ENCODE assay signal across 8 cellular contexts in the genomic region with DNA sequence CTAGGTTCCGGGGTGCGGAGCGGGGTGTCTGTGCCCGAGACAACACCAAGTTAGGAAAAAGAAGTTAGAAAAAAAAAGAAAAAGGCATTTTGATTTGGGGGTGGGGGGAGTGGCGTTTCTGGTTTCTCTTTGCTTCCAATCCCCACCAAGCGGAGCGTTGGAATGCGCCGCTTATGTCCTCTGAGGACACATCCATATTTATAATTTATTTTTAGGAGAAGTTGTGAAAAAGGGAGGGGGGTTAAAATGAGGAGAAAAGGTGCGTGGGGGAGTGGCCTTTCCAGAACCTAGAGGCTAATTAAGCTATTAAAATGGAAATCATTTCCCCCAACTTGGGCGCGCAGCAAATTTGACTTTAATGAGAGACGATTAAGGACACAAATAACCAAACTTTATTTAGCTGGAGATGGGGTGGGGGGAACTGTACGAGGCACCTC.
A peak's percentile ranks its signal among the peaks of the same experiment; 100 is the strongest.
DNase-seq lines count a peak whose midpoint lies in the region; ATAC-seq lines count a peak whose summit lies in the region.

No MANE protein-coding gene starts in this region.

- H3K4me1 ChIP-seq in iPS-15b (ENCODE audit: control insufficient read depth, insufficient read depth, low read length): peaks cover 27% of the 10 kb centered on the region

- peak; percentile 53 for DNase-seq in DMS 273 (lab: John Stamatoyannopoulos, UW; ENCODE audit: unreplicated experiment)
- no peak for DNase-seq in DMS 273 treated with DMSO at 0.1 percent for 48 hours (lab: John Stamatoyannopoulos, UW)
- DNase-seq in activated T-helper 1 cell treated with anti-CD3 and anti-CD28 coated beads, Interleukin-12 subunit alpha, Interleukin-12 subunit beta, Interleukin-2, Interleukin-4 antibody, amounts not matched to agents 30 ng/mL and 10 ng/mL and 1 ng/mL, durations not matched to agents 14 hours and 24 hours and 36 hours (ENCODE audit: low spot score): no peak

- H3K36me3 ChIP-seq in iPS-15b (ENCODE audit: control insufficient read depth, insufficient read depth, low read length): no peaks in the 10 kb centered on the region

- H3K27ac Mint-ChIP-seq in activated T-helper 1 cell treated with anti-CD3 and anti-CD28 coated beads, Interleukin-12 subunit alpha, Interleukin-12 subunit beta, Interleukin-2, Interleukin-4 antibody, amounts not matched to agents 30 ng/mL and 10 ng/mL and 1 ng/mL, durations not matched to agents 14 hours and 24 hours and 36 hours: no peak overlapping the region
- H3K27ac Mint-ChIP-seq in stimulated activated memory B cell treated with anti-CD40 and anti-IgM and Interleukin-4, amounts not matched to agents 10 μg/mL and 1 μg/mL and 100 μg/mL, for 72 hours: peak overlapping the region; percentile 51

- peaks cover 38% of the 10 kb centered on the region for H3K27me3 Mint-ChIP-seq in activated T-helper 1 cell treated with anti-CD3 and anti-CD28 coated beads, Interleukin-12 subunit alpha, Interleukin-12 subunit beta, Interleukin-2, Interleukin-4 antibody, amounts not matched to agents 30 ng/mL and 10 ng/mL and 1 ng/mL, durations not matched to agents 14 hours and 24 hours and 36 hours (ENCODE audit: insufficient read depth)
- no peaks in the 10 kb centered on the region for H3K27me3 Mint-ChIP-seq in stimulated activated memory B cell treated with anti-CD40 and anti-IgM and Interleukin-4, amounts not matched to agents 10 μg/mL and 1 μg/mL and 100 μg/mL, for 72 hours

- no peaks in the 10 kb centered on the region for H3K27me3 ChIP-seq in iPS-15b (ENCODE audit: control insufficient read depth, insufficient read depth, low read length)

- no peaks in the 10 kb centered on the region for H3K9me3 ChIP-seq in iPS-15b (ENCODE audit: control insufficient read depth, insufficient read depth, low read length)

- peaks cover 10% of the 10 kb centered on the region for H3K4me1 Mint-ChIP-seq in activated T-helper 1 cell treated with anti-CD3 and anti-CD28 coated beads, Interleukin-12 subunit alpha, Interleukin-12 subunit beta, Interleukin-2, Interleukin-4 antibody, amounts not matched to agents 30 ng/mL and 10 ng/mL and 1 ng/mL, durations not matched to agents 14 hours and 24 hours and 36 hours (ENCODE audit: low read depth)
- peaks cover 42% of the 10 kb centered on the region for H3K4me1 Mint-ChIP-seq in stimulated activated memory B cell treated with anti-CD40 and anti-IgM and Interleukin-4, amounts not matched to agents 10 μg/mL and 1 μg/mL and 100 μg/mL, for 72 hours

- peak overlapping the region; percentile 89 for H3K4me3 ChIP-seq in iPS-15b (ENCODE audit: low read depth, low read length)

- ATAC-seq in stimulated activated memory B cell treated with anti-CD40 and anti-IgM and Interleukin-4, amounts not matched to agents 10 μg/mL and 1 μg/mL and 100 μg/mL, for 72 hours: no peak
- no peak for ATAC-seq in GM21526 (IDR thresholded peaks at IDR 0.05; ENCODE audit: low FRiP score, unreplicated experiment)
- ATAC-seq in GM21786 (IDR thresholded peaks at IDR 0.05; ENCODE audit: unreplicated experiment): no peak
- ATAC-seq in GM18870 (IDR thresholded peaks at IDR 0.05; ENCODE audit: unreplicated experiment): no peak

- peak overlapping the region; percentile 74 for H3K9ac ChIP-seq in iPS-15b (ENCODE audit: low read depth, low read length)

- no peaks in the 10 kb centered on the region for H3K9me3 Mint-ChIP-seq in activated T-helper 1 cell treated with anti-CD3 and anti-CD28 coated beads, Interleukin-12 subunit alpha, Interleukin-12 subunit beta, Interleukin-2, Interleukin-4 antibody, amounts not matched to agents 30 ng/mL and 10 ng/mL and 1 ng/mL, durations not matched to agents 14 hours and 24 hours and 36 hours
- no peaks in the 10 kb centered on the region for H3K9me3 Mint-ChIP-seq in stimulated activated memory B cell treated with anti-CD40 and anti-IgM and Interleukin-4, amounts not matched to agents 10 μg/mL and 1 μg/mL and 100 μg/mL, for 72 hours

- H3K4me3 Mint-ChIP-seq in activated T-helper 1 cell treated with anti-CD3 and anti-CD28 coated beads, Interleukin-12 subunit alpha, Interleukin-12 subunit beta, Interleukin-2, Interleukin-4 antibody, amounts not matched to agents 30 ng/mL and 10 ng/mL and 1 ng/mL, durations not matched to agents 14 hours and 24 hours and 36 hours: peak overlapping the region; percentile 63
- H3K4me3 Mint-ChIP-seq in stimulated activated memory B cell treated with anti-CD40 and anti-IgM and Interleukin-4, amounts not matched to agents 10 μg/mL and 1 μg/mL and 100 μg/mL, for 72 hours: peak overlapping the region; percentile 86

- intact Hi-C loops in activated T-helper 1 cell treated with anti-CD3 and anti-CD28 coated beads, Interleukin-12 subunit alpha, Interleukin-12 subunit beta, Interleukin-2, Interleukin-4 antibody, amounts not matched to agents 30 ng/mL and 10 ng/mL and 1 ng/mL, durations not matched to agents 14 hours and 24 hours and 36 hours (cut with micrococcal nuclease): loop anchor here (1.0 kb wide), 2 partner anchors 18 to 51 kb away; no protein-coding TSS in a partner anchor

- no peaks in the 10 kb centered on the region for H3K36me3 Mint-ChIP-seq in activated T-helper 1 cell treated with anti-CD3 and anti-CD28 coated beads, Interleukin-12 subunit alpha, Interleukin-12 subunit beta, Interleukin-2, Interleukin-4 antibody, amounts not matched to agents 30 ng/mL and 10 ng/mL and 1 ng/mL, durations not matched to agents 14 hours and 24 hours and 36 hours (ENCODE audit: low read depth)
- no peaks in the 10 kb centered on the region for H3K36me3 Mint-ChIP-seq in stimulated activated memory B cell treated with anti-CD40 and anti-IgM and Interleukin-4, amounts not matched to agents 10 μg/mL and 1 μg/mL and 100 μg/mL, for 72 hours
